Comparison of ENCODE assay signal across 9 cellular contexts in the genomic region with DNA sequence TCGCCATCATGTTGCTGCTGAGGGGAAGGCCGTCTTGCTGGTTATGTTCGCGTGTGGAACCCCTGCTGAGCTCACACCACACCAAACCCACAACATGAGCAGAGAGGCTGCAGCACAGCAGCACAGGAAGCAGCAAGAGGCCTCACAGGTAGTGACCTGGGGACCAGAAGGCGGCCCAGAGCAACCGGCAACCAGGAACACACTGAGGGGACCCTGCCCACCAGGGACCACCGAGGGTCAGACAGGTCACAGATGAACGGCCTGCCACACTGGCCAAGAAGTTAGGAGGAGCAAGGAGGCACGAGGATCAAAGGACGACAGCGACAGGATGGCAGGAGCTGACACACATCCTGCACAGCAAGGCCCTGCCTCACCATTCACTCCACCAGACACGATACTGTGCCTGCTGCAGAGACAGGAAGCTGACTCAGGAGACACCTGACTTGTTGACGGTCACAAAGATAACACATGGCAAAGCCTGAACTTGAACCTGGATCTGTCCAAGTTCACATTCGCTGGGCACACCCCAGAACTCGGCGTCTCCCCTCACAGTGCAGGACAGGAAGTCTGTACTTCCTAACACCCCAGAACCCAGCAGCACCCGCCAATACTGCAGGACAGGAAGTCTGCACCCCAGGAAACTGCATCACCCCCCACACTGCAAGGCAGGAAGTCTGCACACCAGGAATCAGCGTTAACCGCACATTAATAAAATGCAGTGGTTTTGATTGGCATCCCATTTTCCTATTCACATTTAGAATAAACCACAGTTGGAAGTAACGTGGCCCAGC.
DNase-seq lines count a peak whose midpoint lies in the region; ATAC-seq, FAIRE-seq and TF ChIP-seq lines count a peak whose summit lies in the region.
"Had no signal": no experiment of that assay in that cellular context is flagged by ENCODE, and none has a peak within 500 bp of the region (broad histone marks: within the 10 kb centered on the region; RNA-seq: fewer than 3 reads in every experiment).

No MANE protein-coding gene starts in this region.

- H3K9me3 ChIP-seq in astrocyte (ENCODE audit: insufficient read depth, low read depth, low read length) (no peaks in the 10 kb centered on the region), liver (ENCODE audit: control insufficient read depth in 4 of 4, low read length in 3 of 4) (no peaks in the 10 kb centered on the region), sigmoid colon (no peaks in the 10 kb centered on the region)

- H3K36me3 Mint-ChIP-seq in T-helper 2 cell treated with Interferon-gamma antibody and Interleukin-4, amounts not matched to agents 5 μg/mL and 100 μg/mL, for 36 hours (ENCODE audit: low read depth) = peaks cover 43% of the 10 kb centered on the region
- peaks cover 19% of the 10 kb centered on the region for H3K36me3 Mint-ChIP-seq in astrocyte (ENCODE audit: low read depth, unreplicated experiment)
- H3K36me3 Mint-ChIP-seq in stimulated activated memory B cell treated with anti-CD40 and anti-IgM and Interleukin-4, amounts not matched to agents 10 μg/mL and 1 μg/mL and 100 μg/mL, for 72 hours = peaks cover 23% of the 10 kb centered on the region

- H3K4me3 ChIP-seq in astrocyte (ENCODE audit: insufficient read depth, low read depth, low read length) = no peak overlapping the region
- H3K4me3 ChIP-seq in liver (ENCODE audit: low read depth in 1 of 3, low read length in 3 of 3) = no peak overlapping the region
- no peak overlapping the region for H3K4me3 ChIP-seq in sigmoid colon

- H3K27ac ChIP-seq in astrocyte (ENCODE audit: low read depth, low read length) = peak overlapping the region; percentile 82
- peak overlapping the region; percentile 28 to 29 for H3K27ac ChIP-seq in liver (ENCODE audit: low read depth in 1 of 2, low read length in 2 of 2)
- peak overlapping the region in 2 of 4 donors; percentile 10 to 45 for H3K27ac ChIP-seq in sigmoid colon

- H3K4me2 ChIP-seq in astrocyte (ENCODE audit: low read length) = peak overlapping the region; percentile 53

- TF ChIP-seq RAD21 in liver (IDR thresholded peaks at IDR 0.05) = peak in 1 of 2 donors; percentile 7

- H3K27me3 ChIP-seq in astrocyte (ENCODE audit: insufficient read depth, low read length) (no peaks in the 10 kb centered on the region), liver (ENCODE audit: control insufficient read depth in 4 of 4, insufficient read depth in 4 of 4, low read length in 3 of 4) (no peaks in the 10 kb centered on the region), sigmoid colon (no peaks in the 10 kb centered on the region)

- H3K9ac ChIP-seq in astrocyte (ENCODE audit: low read length) (peak overlapping the region; percentile 51), liver (ENCODE audit: low read depth in 1 of 2, low read length in 2 of 2) (no peak overlapping the region)

- H3K36me3 ChIP-seq in astrocyte (ENCODE audit: insufficient read depth, low read length) = no peaks in the 10 kb centered on the region
- peaks cover 0 to 16% (median 7%) of the 10 kb centered on the region in 4 donors for H3K36me3 ChIP-seq in liver (ENCODE audit: control insufficient read depth in 4 of 4, insufficient read depth in 3 of 4, low read depth in 1 of 4, low read length in 3 of 4)
- peaks cover 0 to 18% (median 6%) of the 10 kb centered on the region in 4 donors for H3K36me3 ChIP-seq in sigmoid colon

- H3K27me3 Mint-ChIP-seq in T-helper 2 cell treated with Interferon-gamma antibody and Interleukin-4, amounts not matched to agents 5 μg/mL and 100 μg/mL, for 36 hours (ENCODE audit: low read depth) = no peaks in the 10 kb centered on the region
- no peaks in the 10 kb centered on the region for H3K27me3 Mint-ChIP-seq in astrocyte (ENCODE audit: low read depth, unreplicated experiment)
- no peaks in the 10 kb centered on the region for H3K27me3 Mint-ChIP-seq in stimulated activated memory B cell treated with anti-CD40 and anti-IgM and Interleukin-4, amounts not matched to agents 10 μg/mL and 1 μg/mL and 100 μg/mL, for 72 hours

- WGBS in liver = 66% methylated on average over 20 of the region's 20 CpGs
- 40 to 71% methylated on average over 20 of the region's 20 CpGs for WGBS in sigmoid colon, 2 donors

- no peak for TF ChIP-seq EP300 in sigmoid colon (IDR thresholded peaks at IDR 0.05)

- no peak overlapping the region for H2AFZ ChIP-seq in astrocyte (ENCODE audit: low read depth, low read length)

- intact Hi-C loops in sigmoid colon (cut with DNase I) = no loop called here

- H3K4me1 Mint-ChIP-seq in T-helper 2 cell treated with Interferon-gamma antibody and Interleukin-4, amounts not matched to agents 5 μg/mL and 100 μg/mL, for 36 hours (ENCODE audit: low read depth) = peaks cover 69% of the 10 kb centered on the region
- peaks cover 75% of the 10 kb centered on the region for H3K4me1 Mint-ChIP-seq in astrocyte (ENCODE audit: low read depth, unreplicated experiment)
- peaks cover 83% of the 10 kb centered on the region for H3K4me1 Mint-ChIP-seq in stimulated activated memory B cell treated with anti-CD40 and anti-IgM and Interleukin-4, amounts not matched to agents 10 μg/mL and 1 μg/mL and 100 μg/mL, for 72 hours

- peak; percentile 82 for ATAC-seq in stimulated activated memory B cell treated with anti-CD40 and anti-IgM and Interleukin-4, amounts not matched to agents 10 μg/mL and 1 μg/mL and 100 μg/mL, for 72 hours

- H3K27ac Mint-ChIP-seq in T-helper 2 cell treated with Interferon-gamma antibody and Interleukin-4, amounts not matched to agents 5 μg/mL and 100 μg/mL, for 36 hours = peak overlapping the region; percentile 99
- H3K27ac Mint-ChIP-seq in astrocyte (ENCODE audit: unreplicated experiment) = peak overlapping the region; percentile 81
- peak overlapping the region; percentile 83 for H3K27ac Mint-ChIP-seq in stimulated activated memory B cell treated with anti-CD40 and anti-IgM and Interleukin-4, amounts not matched to agents 10 μg/mL and 1 μg/mL and 100 μg/mL, for 72 hours

- TF ChIP-seq CTCF in astrocyte (IDR thresholded peaks at IDR 0.05; ENCODE audit: insufficient read depth, low read depth, low read length) = no peak
- no peak for TF ChIP-seq CTCF in liver (IDR thresholded peaks at IDR 0.05; ENCODE audit: low read depth, low read length, missing input control)
- TF ChIP-seq CTCF in sigmoid colon (IDR thresholded peaks at IDR 0.05) = no peak

- H3K79me2 ChIP-seq in astrocyte (ENCODE audit: insufficient read depth, low read length) = peaks cover 90% of the 10 kb centered on the region

- FAIRE-seq in astrocyte (lab: Jason Lieb, UNC) = peak; percentile 95
- FAIRE-seq: endometrium had no signal

- H3K4me1 ChIP-seq in astrocyte (ENCODE audit: insufficient read depth, low read length) = peaks cover 60% of the 10 kb centered on the region
- H3K4me1 ChIP-seq in liver (ENCODE audit: control insufficient read depth in 4 of 4, insufficient read depth in 4 of 4, low read length in 3 of 4) = peaks cover 9 to 36% (median 17%) of the 10 kb centered on the region in 4 donors
- H3K4me1 ChIP-seq in sigmoid colon = peaks cover 0 to 56% (median 36%) of the 10 kb centered on the region in 4 donors

- peaks cover 32% of the 10 kb centered on the region for H4K20me1 ChIP-seq in astrocyte (ENCODE audit: insufficient read depth, low read length)

- peak; percentile 80 for DNase-seq in NK-92 treated with Interleukin-12 subunit alpha and Interleukin-12 subunit beta, amount 100 ng/mL, for 24 hours (lab: John Stamatoyannopoulos, UW)
- DNase-seq in NK-92 (lab: John Stamatoyannopoulos, UW; ENCODE audit: unreplicated experiment) (no peak), astrocyte (ENCODE audit: low read depth) (peak; percentile 93), sigmoid colon (no peak), NCI-H2029 treated with DMSO at 0.1 percent for 48 hours (lab: John Stamatoyannopoulos, UW) (no peak)
- peak; percentile 77 for DNase-seq in T-helper 2 cell treated with Interferon-gamma antibody and Interleukin-4, amounts not matched to agents 5 μg/mL and 100 μg/mL, for 36 hours (ENCODE audit: low spot score)

- peak overlapping the region; percentile 83 for H3K4me3 Mint-ChIP-seq in T-helper 2 cell treated with Interferon-gamma antibody and Interleukin-4, amounts not matched to agents 5 μg/mL and 100 μg/mL, for 36 hours
- peak overlapping the region; percentile 54 for H3K4me3 Mint-ChIP-seq in astrocyte (ENCODE audit: unreplicated experiment)
- H3K4me3 Mint-ChIP-seq in stimulated activated memory B cell treated with anti-CD40 and anti-IgM and Interleukin-4, amounts not matched to agents 10 μg/mL and 1 μg/mL and 100 μg/mL, for 72 hours = peak overlapping the region; percentile 59

- no peaks in the 10 kb centered on the region for H3K9me3 Mint-ChIP-seq in T-helper 2 cell treated with Interferon-gamma antibody and Interleukin-4, amounts not matched to agents 5 μg/mL and 100 μg/mL, for 36 hours
- no peaks in the 10 kb centered on the region for H3K9me3 Mint-ChIP-seq in astrocyte (ENCODE audit: unreplicated experiment)
- no peaks in the 10 kb centered on the region for H3K9me3 Mint-ChIP-seq in stimulated activated memory B cell treated with anti-CD40 and anti-IgM and Interleukin-4, amounts not matched to agents 10 μg/mL and 1 μg/mL and 100 μg/mL, for 72 hours

- no peak for TF ChIP-seq POLR2A in sigmoid colon (IDR thresholded peaks at IDR 0.05)

TF ChIP-seq in liver, 16 proteins besides CTCF, POLR2A, EP300 and RAD21:
- TF ChIP-seq JUND (IDR thresholded peaks at IDR 0.05) (no peak), ATF3 (IDR thresholded peaks at IDR 0.05) (no peak), SP1 (IDR thresholded peaks at IDR 0.05) (peak; percentile 36), EGR1 (IDR thresholded peaks at IDR 0.05; ENCODE audit: low read depth in 2 of 2) (peak in 1 of 2 donors; percentile 33), NR2F2 (IDR thresholded peaks at IDR 0.05) (peak; percentile 68)

Comparison
In these comparisons a context has a peak if more than half of its experiments do, and no peak if none do; other contexts are left out.
1. DNase-seq: peak in NK-92 treated with Interleukin-12 subunit alpha and Interleukin-12 subunit beta, amount 100 ng/mL, for 24 hours (single experiment), T-helper 2 cell treated with Interferon-gamma antibody and Interleukin-4, amounts not matched to agents 5 μg/mL and 100 μg/mL, for 36 hours (single experiment) and astrocyte (single experiment); none in NK-92 (single experiment), sigmoid colon (single experiment) and NCI-H2029 treated with DMSO at 0.1 percent for 48 hours (single experiment).
2. Peak in every context shown above with its lines, with median percentiles within 50 percentile points of each other: H3K27ac Mint-ChIP-seq and H3K4me3 Mint-ChIP-seq.